13 cellular contexts compared by ENCODE assay signal in genomic region chr19:33227242-33227650, GRCh38. TPM values are rescaled to one million over a fixed set of nuclear protein-coding genes. Genes with fewer than 3 reads are reported as not detected.
DNase-seq lines count a peak whose midpoint lies in the region; ATAC-seq and TF ChIP-seq lines count a peak whose summit lies in the region.
"Had no signal": no experiment of that assay in that cellular context is flagged by ENCODE, and none has a peak within 500 bp of the region (broad histone marks: within the 10 kb centered on the region; RNA-seq: fewer than 3 reads in every experiment).

No MANE protein-coding gene starts in this region.

- peak; percentile 35 for DNase-seq in ELF-1 (ENCODE audit: low read depth, low spot score)
- no peak for DNase-seq in T-helper 17 cell
- DNase-seq in sciatic nerve (ENCODE audit: low spot score): no peak
- no peak for DNase-seq in transverse colon
- no peak for DNase-seq in head of caudate nucleus
- DNase-seq: gastrocnemius medialis, HFFc6, MM.1S, NCI-H446 had no signal

- H3K27ac ChIP-seq in iPS-20b (ENCODE audit: low read length): no peak overlapping the region
- no peak overlapping the region for H3K27ac ChIP-seq in transverse colon
- H3K27ac ChIP-seq: gastrocnemius medialis, Peyer's patch had no signal

- H3K4me1 ChIP-seq in iPS-20b (ENCODE audit: insufficient read depth, low read length) (no peaks in the 10 kb centered on the region), transverse colon (peaks cover 0 to 22% (median 18%) of the 10 kb centered on the region in 4 donors)
- H3K4me1 ChIP-seq: gastrocnemius medialis had no signal

- no peak overlapping the region; the same call in 1 of the 2 replicates for H3K9ac ChIP-seq in iPS-20b (ENCODE audit: low read depth, low read length)

- no peak overlapping the region for H3K27ac Mint-ChIP-seq in T-helper 17 cell
- H3K27ac Mint-ChIP-seq: HFFc6 had no signal

- TF ChIP-seq EP300 in transverse colon (IDR thresholded peaks at IDR 0.05; ENCODE audit: low read depth): no peak

- TF ChIP-seq CTCF in transverse colon (IDR thresholded peaks at IDR 0.05): no peak

- intact Hi-C loops in sciatic nerve (cut with DNase I) (no loop called here), transverse colon (cut with DNase I; ENCODE audit: low total_unique reads) (no loop called here), head of caudate nucleus (cut with DNase I) (no loop called here)

- in situ Hi-C loops in transverse colon (cut with MboI; ENCODE audit: low pct_ligation_motif_present in 1 of 4, low pct_unique_long_range_greater_than_20kb in 1 of 4, low sequenced_read_pairs in 3 of 4): loop anchor here in 1 of 4 donors (25.0 kb wide), 1 partner anchor 535 kb away; no protein-coding TSS in a partner anchor

- H3K4me3 ChIP-seq in iPS-20b (ENCODE audit: low read length): peak overlapping the region; percentile 68; the same call in 1 of the 2 replicates
- peak overlapping the region in 2 of 4 donors; percentile 33 to 43 for H3K4me3 ChIP-seq in transverse colon

- 47% methylated on average over 10 of the region's 18 CpGs; no CpG with 5 or more reads in 1 of the 2 donors for WGBS in transverse colon (ENCODE audit: low coverage in 1 of 2), 2 donors

- peaks cover 54% of the 10 kb centered on the region for H3K27me3 Mint-ChIP-seq in T-helper 17 cell

- no peak for TF ChIP-seq POLR2A in transverse colon (IDR thresholded peaks at IDR 0.05)

- peaks cover 4% of the 10 kb centered on the region for H3K4me1 Mint-ChIP-seq in T-helper 17 cell

- no peaks in the 10 kb centered on the region for H3K36me3 ChIP-seq in iPS-20b (ENCODE audit: insufficient read depth, low read depth, low read length)
- no peaks in the 10 kb centered on the region for H3K36me3 ChIP-seq in transverse colon
- H3K36me3 ChIP-seq: gastrocnemius medialis, Peyer's patch had no signal

- H3K9me3 ChIP-seq in T-helper 17 cell (ENCODE audit: control insufficient read depth, low read length, poor library complexity, severe bottlenecking): no peaks in the 10 kb centered on the region
- peaks cover 15% of the 10 kb centered on the region for H3K9me3 ChIP-seq in iPS-20b (ENCODE audit: insufficient read depth, low read depth, low read length)
- H3K9me3 ChIP-seq in transverse colon: peaks cover 9 to 17% of the 10 kb centered on the region in 2 donors

- H3K27me3 ChIP-seq in iPS-20b (ENCODE audit: insufficient read depth, low read length) (peaks cover 67% of the 10 kb centered on the region), transverse colon (peaks cover 65% of the 10 kb centered on the region)

- peak overlapping the region; percentile 70 for H3K4me3 Mint-ChIP-seq in T-helper 17 cell
- H3K4me3 Mint-ChIP-seq: HFFc6 had no signal

- H3K36me3 Mint-ChIP-seq in T-helper 17 cell (ENCODE audit: low read depth): peaks cover 4% of the 10 kb centered on the region

- ATAC-seq in T-helper 17 cell: no peak
- peak; percentile 60 for ATAC-seq in sciatic nerve
- no peak for ATAC-seq in GM19467 (IDR thresholded peaks at IDR 0.05; ENCODE audit: unreplicated experiment)
- ATAC-seq: gastrocnemius medialis had no signal

RNA-seq across cellular contexts. Expression of gene SLC7A10, which starts 1.6 kb away (rescaled TPM):
- total RNA-seq in T-helper 17 cell (not detected), sciatic nerve (9.0 TPM), transverse colon (under 1 TPM in 1 of 4 donors, not detected in 3; 0.48 TPM)
- total RNA-seq: dermis microvascular lymphatic vessel endothelial cell, gastrocnemius medialis, HFFc6, Peyer's patch had no signal

RNA-seq across cellular contexts. Expression of gene LRP3, which starts 33.1 kb away (rescaled TPM):
- total RNA-seq in T-helper 17 cell: under 1 TPM in 1 of 2 donors, not detected in 1; 0.52 TPM
- total RNA-seq in sciatic nerve: 21.7 TPM
- total RNA-seq in transverse colon: 10 to 100 TPM; 12.5 to 23.6 (median 17.1) TPM

Comparison
In these comparisons a context has a peak if more than half of its experiments do, and no peak if none do; other contexts are left out.
1. RNA of gene LRP3, which starts 33.1 kb away (total RNA-seq): 21.7 TPM in sciatic nerve (single experiment) and 12.5 to 23.6 TPM in transverse colon; 0.52 TPM in T-helper 17 cell; every median in the first group is over 4 times any median in the second.